In the genomic region with DNA sequence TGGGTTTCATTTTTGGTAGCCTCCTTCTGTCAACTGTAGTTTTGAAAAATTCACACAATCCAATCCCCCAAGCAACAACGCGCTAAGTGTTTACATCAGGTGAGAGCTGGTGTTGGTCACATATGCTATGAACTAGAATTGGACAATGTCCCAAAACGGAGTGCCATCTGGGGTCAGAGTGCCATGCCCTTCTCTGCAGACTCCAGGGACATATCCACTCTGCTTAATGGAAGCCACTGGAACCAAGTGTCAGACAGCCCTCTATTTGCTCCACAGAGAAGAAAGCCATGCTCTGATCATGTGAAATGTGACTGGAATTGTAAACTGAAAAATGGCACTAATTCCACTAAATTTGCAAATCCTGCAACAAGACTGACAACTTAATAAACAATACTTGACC, we compare ENCODE assay signal across 14 cellular contexts. TPM values are rescaled to one million over a fixed set of nuclear protein-coding genes. Genes with fewer than 3 reads are reported as not detected.
DNase-seq lines count a peak whose midpoint lies in the region; ATAC-seq and TF ChIP-seq lines count a peak whose summit lies in the region.
"Had no signal": no experiment of that assay in that cellular context is flagged by ENCODE, and none has a peak within 500 bp of the region (broad histone marks: within the 10 kb centered on the region; RNA-seq: fewer than 3 reads in every experiment).

No MANE protein-coding gene starts in this region.

- peaks cover 7% of the 10 kb centered on the region for H3K36me3 Mint-ChIP-seq in activated T-cell treated with anti-CD3 and anti-CD28 coated beads, Interleukin-2, amount 50 U/mL, for 4 hours (ENCODE audit: insufficient read depth)

- no peaks in the 10 kb centered on the region for H3K9me3 Mint-ChIP-seq in activated T-cell treated with anti-CD3 and anti-CD28 coated beads, Interleukin-2, amount 50 U/mL, for 4 hours
- H3K9me3 Mint-ChIP-seq: H9 had no signal

- peaks cover 10% of the 10 kb centered on the region for H3K4me1 Mint-ChIP-seq in activated T-cell treated with anti-CD3 and anti-CD28 coated beads, Interleukin-2, amount 50 U/mL, for 4 hours (ENCODE audit: low read depth)

- TF ChIP-seq CTCF in foreskin fibroblast (IDR thresholded peaks at IDR 0.05; ENCODE audit: low read depth, low read length) = no peak

- no peak overlapping the region for H3K4me3 ChIP-seq in foreskin fibroblast (ENCODE audit: low read depth in 1 of 2, low read length in 2 of 2)

- H3K4me3 Mint-ChIP-seq in activated T-cell treated with anti-CD3 and anti-CD28 coated beads, Interleukin-2, amount 50 U/mL, for 4 hours = no peak overlapping the region
- H3K4me3 Mint-ChIP-seq: H9 had no signal

- H3K27me3 Mint-ChIP-seq in activated T-cell treated with anti-CD3 and anti-CD28 coated beads, Interleukin-2, amount 50 U/mL, for 4 hours (ENCODE audit: low read depth) = no peaks in the 10 kb centered on the region

- no peak for ATAC-seq in HG02852 (IDR thresholded peaks at IDR 0.05; ENCODE audit: unreplicated experiment)
- ATAC-seq in activated T-cell treated with anti-CD3 and anti-CD28 coated beads, Interleukin-2, amount 50 U/mL, for 4 hours = no peak

- DNase-seq in DMS 273 (lab: John Stamatoyannopoulos, UW; ENCODE audit: unreplicated experiment) (peak; percentile 57), DMS 273 treated with DMSO at 0.1 percent for 48 hours (lab: John Stamatoyannopoulos, UW) (no peak), globus pallidus (ENCODE audit: low spot score) (peak; percentile 78), medulla oblongata (ENCODE audit: extremely low spot score) (peak; percentile 61), superior temporal gyrus (ENCODE audit: extremely low spot score) (peak; percentile 56), foreskin fibroblast (no peak)
- DNase-seq in activated T-cell treated with anti-CD3 and anti-CD28 coated beads, Interleukin-2, amount 50 U/mL, for 4 hours = no peak
- DNase-seq: H9, IMR-90, NCI-H1436, NCI-H2029 treated with DMSO at 0.1 percent for 48 hours, NCI-H510A, SIG-M5 had no signal

RNA-seq across cellular contexts. Expression of a gene that starts 12.2 kb away (rescaled TPM):
- total RNA-seq in activated T-cell treated with anti-CD3 and anti-CD28 coated beads, Interleukin-2, amount 50 U/mL, for 4 hours = under 1 TPM; 0.26 to 0.30 (median 0.30) TPM

Comparison
In these comparisons a context has a peak if more than half of its experiments do, and no peak if none do; other contexts are left out.
1. DNase-seq: peak in DMS 273 (single experiment), globus pallidus (single experiment), medulla oblongata (single experiment) and superior temporal gyrus (single experiment); none in DMS 273 treated with DMSO at 0.1 percent for 48 hours (single experiment), foreskin fibroblast (0 of 2) and activated T-cell treated with anti-CD3 and anti-CD28 coated beads, Interleukin-2, amount 50 U/mL, for 4 hours (single experiment).